ENCODE assay signal across 1 cellular context in genomic region chr5:112757468-112758208, GRCh38.
TF ChIP-seq lines count a peak whose summit lies in the region.

No MANE protein-coding gene starts in this region.

TF ChIP-seq in H1, 55 proteins besides CTCF, POLR2A, EP300 and RAD21 (continued from another document):
- TF ChIP-seq CHD7 (IDR thresholded peaks at IDR 0.05; ENCODE audit: insufficient replicate concordance, low read length) (no peak), SRF (IDR thresholded peaks at IDR 0.05; ENCODE audit: low read depth, low read length) (no peak), CHD2 (IDR thresholded peaks at IDR 0.05; ENCODE audit: low read length) (no peak)
